19 cellular contexts compared by ENCODE assay signal in the genomic region with DNA sequence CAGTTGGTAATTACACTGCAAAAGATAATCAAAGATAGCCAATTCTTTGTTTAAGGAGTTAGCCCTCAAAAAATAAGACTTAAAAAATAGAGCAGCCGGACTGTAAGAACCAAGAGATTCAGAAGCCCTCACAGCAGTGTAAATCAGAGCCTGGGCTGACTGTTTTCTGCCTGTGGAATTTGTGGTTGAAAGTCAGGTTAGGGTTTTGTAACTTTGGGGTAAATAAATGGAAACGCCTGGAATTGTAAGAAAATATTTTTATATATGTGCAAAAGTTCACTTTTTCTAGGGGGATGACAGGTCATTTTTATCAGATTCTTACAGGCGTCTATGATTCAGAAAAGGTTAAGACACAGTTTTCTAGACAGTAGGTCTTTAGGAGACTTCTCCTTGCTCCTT. TPM values are rescaled to one million over a fixed set of nuclear protein-coding genes. Genes with fewer than 3 reads are reported as not detected.
DNase-seq lines count a peak whose midpoint lies in the region; ATAC-seq and TF ChIP-seq lines count a peak whose summit lies in the region.
"Had no signal": no experiment of that assay in that cellular context is flagged by ENCODE, and none has a peak within 500 bp of the region (broad histone marks: within the 10 kb centered on the region; RNA-seq: fewer than 3 reads in every experiment).

No MANE protein-coding gene starts in this region.

- TF ChIP-seq POLR2A in heart left ventricle (IDR thresholded peaks at IDR 0.05) (no peak), uterus (IDR thresholded peaks at IDR 0.05) (no peak)

- ATAC-seq in heart left ventricle (no peak), Right ventricle myocardium inferior (no peak), HG02763 (IDR thresholded peaks at IDR 0.05; ENCODE audit: unreplicated experiment) (no peak)
- ATAC-seq in stimulated activated naive CD8-positive, alpha-beta T cell treated with anti-CD3 and anti-CD28 coated beads, Interleukin-15, Interleukin-2, amounts not matched to agents 100 U/mL and 50 U/mL, for 24 hours: no peak
- ATAC-seq: GM12878 had no signal

- H3K4me1 ChIP-seq in heart left ventricle: peaks cover 0 to 44% (median 21%) of the 10 kb centered on the region in 12 donors
- H3K4me1 ChIP-seq in adipocyte (ENCODE audit: control insufficient read depth, insufficient read depth, low read length): peaks cover 13% of the 10 kb centered on the region
- H3K4me1 ChIP-seq in uterus: no peaks in the 10 kb centered on the region

- H3K9ac ChIP-seq in adipocyte (ENCODE audit: low read length): no peak overlapping the region
- H3K9ac ChIP-seq: SK-N-SH had no signal

- H3K4me3 ChIP-seq in heart left ventricle: no peak overlapping the region
- no peak overlapping the region for H3K4me3 ChIP-seq in adipocyte (ENCODE audit: low read length)
- no peak overlapping the region for H3K4me3 ChIP-seq in fibroblast of villous mesenchyme (ENCODE audit: low read depth, low read length)
- H3K4me3 ChIP-seq in uterus: no peak overlapping the region
- H3K4me3 ChIP-seq: GM12878, PC-9 had no signal

- DNase-seq in heart left ventricle (no peak), Right ventricle myocardium inferior (ENCODE audit: missing footprints) (no peak), adipocyte (ENCODE audit: low read depth) (peak; percentile 19), fibroblast of villous mesenchyme (ENCODE audit: low read depth) (peak; percentile 36), uterus (no peak), GM20000 (ENCODE audit: low spot score) (no peak)
- DNase-seq in stimulated activated naive CD8-positive, alpha-beta T cell treated with anti-CD3 and anti-CD28 coated beads, Interleukin-15, Interleukin-2, amounts not matched to agents 100 U/mL and 50 U/mL, for 24 hours: no peak
- DNase-seq: 8988T, DMS53, KBM-7, NCI-H1092 treated with DMSO at 0.1 percent for 48 hours, NCI-H1694 treated with DMSO at 0.1 percent for 48 hours, NCI-H748 treated with DMSO at 0.1 percent for 48 hours, PC-9, SK-N-SH had no signal

- H3K27me3 ChIP-seq in heart left ventricle (no peaks in the 10 kb centered on the region), adipocyte (replicated peaks; ENCODE audit: control insufficient read depth, insufficient read depth, low read length) (no peaks in the 10 kb centered on the region), uterus (no peaks in the 10 kb centered on the region)

- H3K27ac ChIP-seq in heart left ventricle: peak overlapping the region in 8 of 12 donors; percentile 8 to 65 (median 42)
- peak overlapping the region; percentile 7 to 67 for H3K27ac ChIP-seq in uterus
- H3K27ac ChIP-seq: C4-2B, HL-60, PC-9 had no signal

- TF ChIP-seq CTCF in heart left ventricle (IDR thresholded peaks at IDR 0.05) (no peak), fibroblast of villous mesenchyme (IDR thresholded peaks at IDR 0.05; ENCODE audit: insufficient read depth, low read depth, low read length) (no peak), uterus (IDR thresholded peaks at IDR 0.05) (no peak), GM20000 (IDR thresholded peaks at IDR 0.05; ENCODE audit: extremely low read depth, missing control alignments) (no peak)

- WGBS in heart left ventricle, 4 donors: 86 to 91% (median 88%) methylated on average over 3 of the region's 3 CpGs

- H3K36me3 ChIP-seq in heart left ventricle (peaks cover 0 to 35% (median 7%) of the 10 kb centered on the region in 9 donors), adipocyte (ENCODE audit: control insufficient read depth, insufficient read depth, low read length, severe bottlenecking) (no peaks in the 10 kb centered on the region), uterus (no peaks in the 10 kb centered on the region)

- H3K9me3 ChIP-seq in heart left ventricle: no peaks in the 10 kb centered on the region
- no peaks in the 10 kb centered on the region for H3K9me3 ChIP-seq in adipocyte (ENCODE audit: control insufficient read depth, low read length)
- no peaks in the 10 kb centered on the region for H3K9me3 ChIP-seq in uterus
- H3K9me3 ChIP-seq: SK-N-SH had no signal

- intact Hi-C loops in heart left ventricle (cut with DNase I) (no loop called here), Right ventricle myocardium inferior (cut with DNase I) (no loop called here), uterus (cut with DNase I; ENCODE audit: low total_unique reads) (no loop called here)

RNA-seq across cellular contexts. Expression of a gene that starts 35.6 kb away (rescaled TPM):
- total RNA-seq in heart left ventricle (10 to 100 TPM; 16.9 to 77.6 (median 26.1) TPM), Right ventricle myocardium inferior (23.3 TPM), fibroblast of villous mesenchyme (1.9 and 3.0 TPM in 2 replicates), uterus (10 to 100 TPM in 2 of 4 donors, 1 to 10 TPM in 2; 3.1 to 21.8 (median 8.9) TPM)
- 10 to 100 TPM in 1 of 2 donors, 1 to 10 TPM in 1; 8.3 to 54.6 TPM for polyA plus RNA-seq in heart left ventricle

RNA-seq across cellular contexts. Expression of a gene that starts 53.9 kb away (rescaled TPM):
- total RNA-seq in heart left ventricle (10 to 100 TPM in 7 of 9 donors, 1 to 10 TPM in 2; 4.0 to 21.0 (median 14.2) TPM), Right ventricle myocardium inferior (12.1 TPM), fibroblast of villous mesenchyme (16.8 and 18.1 TPM in 2 replicates), uterus (10 to 100 TPM in 2 of 4 donors, 1 to 10 TPM in 2; 5.9 to 44.7 (median 21.0) TPM)
- 10 to 100 TPM in 1 of 2 donors, 1 to 10 TPM in 1; 9.4 to 27.6 TPM for polyA plus RNA-seq in heart left ventricle

Comparison
In these comparisons a context has a peak if more than half of its experiments do, and no peak if none do; other contexts are left out.
1. DNase-seq: peak in adipocyte (single experiment) and fibroblast of villous mesenchyme (single experiment); none in heart left ventricle (0 of 5), Right ventricle myocardium inferior (single experiment), uterus (0 of 2), GM20000 (single experiment) and stimulated activated naive CD8-positive, alpha-beta T cell treated with anti-CD3 and anti-CD28 coated beads, Interleukin-15, Interleukin-2, amounts not matched to agents 100 U/mL and 50 U/mL, for 24 hours (single experiment).